Comparison of ENCODE assay signal across 15 cellular contexts in the genomic region with DNA sequence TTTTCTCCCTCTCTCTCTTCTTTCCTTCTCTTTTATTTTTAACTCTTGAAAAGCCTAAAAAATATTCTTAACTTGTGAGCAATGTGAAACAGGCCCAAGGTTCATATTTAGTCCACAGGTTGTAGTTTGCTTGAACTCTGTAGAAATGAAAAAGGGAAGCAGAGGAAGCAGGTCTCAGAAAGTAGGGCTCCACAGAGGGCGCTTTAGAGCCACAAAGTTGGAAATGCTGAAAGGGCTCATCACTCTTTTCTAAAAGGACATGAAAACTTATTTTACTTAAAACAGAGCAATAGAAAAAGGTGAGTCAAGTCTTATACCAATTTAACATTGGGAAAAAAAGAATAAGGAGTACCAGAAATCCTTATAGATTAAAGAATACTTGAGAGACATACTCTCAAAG.
DNase-seq lines count a peak whose midpoint lies in the region; ATAC-seq, FAIRE-seq and TF ChIP-seq lines count a peak whose summit lies in the region.
"Had no signal": no experiment of that assay in that cellular context is flagged by ENCODE, and none has a peak within 500 bp of the region (broad histone marks: within the 10 kb centered on the region; RNA-seq: fewer than 3 reads in every experiment).

No MANE protein-coding gene starts in this region.

- H3K4me1 ChIP-seq in SK-N-SH (ENCODE audit: control insufficient read depth in 1 of 2, insufficient read depth in 2 of 2, low read depth in 1 of 2, low read length in 1 of 2) (peaks cover 0 to 3% of the 10 kb centered on the region in 2 experiments; a peak in 2 of 4 replicates), MM.1S (ENCODE audit: low read length) (no peaks in the 10 kb centered on the region)
- H3K4me1 ChIP-seq: parathyroid adenoma had no signal

- H3K4me1 Mint-ChIP-seq in progenitor cell of endocrine pancreas (ENCODE audit: low read depth): peaks cover 14% of the 10 kb centered on the region
- H3K4me1 Mint-ChIP-seq in glutamatergic neuron (ENCODE audit: low read depth, unreplicated experiment): no peaks in the 10 kb centered on the region
- H3K4me1 Mint-ChIP-seq: B cell had no signal

- H3K27me3 ChIP-seq in SK-N-SH (ENCODE audit: insufficient read depth): no peaks in the 10 kb centered on the region
- H3K27me3 ChIP-seq in MM.1S (replicated peaks; ENCODE audit: insufficient read depth, low read length): no peaks in the 10 kb centered on the region
- H3K27me3 ChIP-seq: tibial nerve had no signal

- H3K9ac ChIP-seq in SK-N-SH: no peak overlapping the region
- no peak overlapping the region for H3K9ac ChIP-seq in MM.1S (ENCODE audit: low read length)
- H3K9ac ChIP-seq: parathyroid adenoma had no signal

- CTCF ChIA-PET in SK-N-SH (lab: Yijun Ruan, JAX): interaction anchor here (1.4 kb wide), 1 partner anchor 12 kb away, joined by 5 read pairs; no protein-coding TSS in a partner anchor

- no peak for TF ChIP-seq CTCF in SK-N-SH (IDR thresholded peaks at IDR 0.05)
- TF ChIP-seq CTCF in MM.1S (IDR thresholded peaks at IDR 0.05; ENCODE audit: low read length): 0 out of 2 replicates have a peak, but pooled peaks have one; percentile 10
- TF ChIP-seq CTCF in progenitor cell of endocrine pancreas (IDR thresholded peaks at IDR 0.05; ENCODE audit: unreplicated experiment): peak; percentile 41
- no peak for TF ChIP-seq CTCF in glutamatergic neuron (IDR thresholded peaks at IDR 0.05; ENCODE audit: partially characterized antibody, unreplicated experiment)

- peaks cover 5% of the 10 kb centered on the region for H3K36me3 Mint-ChIP-seq in progenitor cell of endocrine pancreas (ENCODE audit: insufficient read depth)
- no peaks in the 10 kb centered on the region for H3K36me3 Mint-ChIP-seq in glutamatergic neuron (ENCODE audit: unreplicated experiment)

- TF ChIP-seq RAD21 in SK-N-SH (IDR thresholded peaks at IDR 0.05; ENCODE audit: low read length): peak; percentile 35; the same call in 1 of the 2 replicates

- no peak overlapping the region for H3K27ac Mint-ChIP-seq in progenitor cell of endocrine pancreas
- no peak overlapping the region for H3K27ac Mint-ChIP-seq in glutamatergic neuron (ENCODE audit: unreplicated experiment)
- H3K27ac Mint-ChIP-seq: B cell had no signal

- POLR2A ChIA-PET in SK-N-SH (lab: Yijun Ruan, JAX): no interaction called here

- no peak for DNase-seq in SK-N-SH
- DNase-seq in MM.1S: no peak
- DNase-seq in cerebellar cortex (ENCODE audit: low spot score): peak; percentile 29
- DNase-seq in progenitor cell of endocrine pancreas (ENCODE audit: low spot score, unreplicated experiment): no peak
- no peak for DNase-seq in HTR-8/SVneo (ENCODE audit: insufficient read length, low spot score)
- no peak for DNase-seq in glutamatergic neuron
- DNase-seq: activated naive CD4-positive, alpha-beta T cell; effector CD4-positive, alpha-beta T cell; MV-4-11 had no signal

- H3K9me3 Mint-ChIP-seq in progenitor cell of endocrine pancreas (ENCODE audit: low read depth): peaks cover 5% of the 10 kb centered on the region
- no peaks in the 10 kb centered on the region for H3K9me3 Mint-ChIP-seq in glutamatergic neuron (ENCODE audit: unreplicated experiment)

- FAIRE-seq in HTR-8/SVneo (lab: Jason Lieb, UNC): no peak

- no peak overlapping the region for H3K4me2 ChIP-seq in SK-N-SH
- no peak overlapping the region for H3K4me2 ChIP-seq in MM.1S (ENCODE audit: low read depth, low read length)

- H2AFZ ChIP-seq in SK-N-SH (ENCODE audit: low read depth) (no peak overlapping the region), MM.1S (ENCODE audit: low read length) (no peak overlapping the region)
- H2AFZ ChIP-seq: parathyroid adenoma had no signal

- H3K4me3 ChIP-seq in SK-N-SH (ENCODE audit: low read depth in 2 of 2, low read length in 1 of 2) (no peak overlapping the region), MM.1S (ENCODE audit: low read length) (no peak overlapping the region)
- H3K4me3 ChIP-seq: tibial nerve had no signal

- H3K36me3 ChIP-seq in SK-N-SH (replicated peaks in 1 of 2; ENCODE audit: control insufficient read depth in 1 of 2, insufficient read depth in 2 of 2, low read length in 1 of 2) (no peaks in the 10 kb centered on the region), MM.1S (replicated peaks; ENCODE audit: insufficient read depth, low read length) (no peaks in the 10 kb centered on the region)
- H3K36me3 ChIP-seq: tibial nerve had no signal

- no peak overlapping the region for H3K4me3 Mint-ChIP-seq in progenitor cell of endocrine pancreas (ENCODE audit: low read depth)
- H3K4me3 Mint-ChIP-seq in glutamatergic neuron (ENCODE audit: unreplicated experiment): no peak overlapping the region
- H3K4me3 Mint-ChIP-seq: B cell had no signal

- 46% methylated on average over 1 of the region's 1 CpG for WGBS in SK-N-SH (ENCODE audit: low lambda C conversion rate)

- TF ChIP-seq EP300 in SK-N-SH (IDR thresholded peaks at IDR 0.05; ENCODE audit: borderline replicate concordance in 1 of 2, low read depth in 1 of 2, low read length in 1 of 2): no peak

- H3K27me3 Mint-ChIP-seq in progenitor cell of endocrine pancreas: no peaks in the 10 kb centered on the region
- no peaks in the 10 kb centered on the region for H3K27me3 Mint-ChIP-seq in glutamatergic neuron (ENCODE audit: unreplicated experiment)
- H3K27me3 Mint-ChIP-seq: B cell had no signal

- H3K9me3 ChIP-seq in SK-N-SH (no peaks in the 10 kb centered on the region), MM.1S (replicated peaks; ENCODE audit: insufficient read depth, low read length) (no peaks in the 10 kb centered on the region)
- H3K9me3 ChIP-seq: tibial nerve had no signal

- H3F3A ChIP-seq in SK-N-SH (replicated peaks; ENCODE audit: insufficient read depth): no peaks in the 10 kb centered on the region
- H3F3A ChIP-seq in MM.1S (ENCODE audit: insufficient read depth, low read length): no peaks in the 10 kb centered on the region

- no peaks in the 10 kb centered on the region for H3K79me2 ChIP-seq in SK-N-SH (ENCODE audit: insufficient read depth)
- H3K79me2 ChIP-seq in MM.1S (ENCODE audit: low read length): no peaks in the 10 kb centered on the region
- H3K79me2 ChIP-seq: parathyroid adenoma had no signal

- no peak overlapping the region for H3K27ac ChIP-seq in SK-N-SH (ENCODE audit: low read depth in 2 of 2, low read length in 1 of 2)
- no peak overlapping the region for H3K27ac ChIP-seq in MM.1S (ENCODE audit: low read length)
- H3K27ac ChIP-seq: parathyroid adenoma, tibial nerve had no signal

- ATAC-seq in SK-N-SH treated with all-trans-retinoic acid at 6 μM for 48 hours (no peak), GM19023 (IDR thresholded peaks at IDR 0.05; ENCODE audit: unreplicated experiment) (no peak)
- ATAC-seq: activated CD4-positive, CD25-positive, alpha-beta regulatory T cell treated with anti-CD3 and anti-CD28 coated beads, Interleukin-2, amount 50 U/mL, for 24 hours had no signal

- H3K9me2 ChIP-seq in SK-N-SH: no peaks in the 10 kb centered on the region
- H3K9me2 ChIP-seq in MM.1S (replicated peaks; ENCODE audit: insufficient read depth, low read length): no peaks in the 10 kb centered on the region

- no peaks in the 10 kb centered on the region for H4K20me1 ChIP-seq in SK-N-SH (ENCODE audit: insufficient read depth)
- no peaks in the 10 kb centered on the region for H4K20me1 ChIP-seq in MM.1S (ENCODE audit: insufficient read depth, low read length)

TF ChIP-seq in SK-N-SH, 30 proteins besides CTCF, POLR2A, EP300 and RAD21:
- TF ChIP-seq NRF1 (IDR thresholded peaks at IDR 0.05; ENCODE audit: low read depth, low read length) (no peak), MXI1 (IDR thresholded peaks at IDR 0.05; ENCODE audit: low read depth, low read length) (no peak), RFX5 (IDR thresholded peaks at IDR 0.05; ENCODE audit: low read length) (no peak)
TF ChIP-seq in SK-N-SH: peak in this region for 0.

TF ChIP-seq in SK-N-SH treated with all-trans-retinoic acid at 6 μM for 48 hours, 23 proteins besides CTCF, POLR2A, EP300 and RAD21:
- TF ChIP-seq TCF4 (CRISPR knock-in tag; IDR thresholded peaks at IDR 0.05; ENCODE audit: borderline replicate concordance) (no peak), PPARA (CRISPR knock-in tag; IDR thresholded peaks at IDR 0.05; ENCODE audit: borderline replicate concordance) (no peak), ZFP3 (CRISPR knock-in tag; IDR thresholded peaks at IDR 0.05) (no peak), TOX (CRISPR knock-in tag; IDR thresholded peaks at IDR 0.05; ENCODE audit: borderline replicate concordance) (no peak), ZNF70 (CRISPR knock-in tag; IDR thresholded peaks at IDR 0.05) (no peak), ZC3H10 (CRISPR knock-in tag; IDR thresholded peaks at IDR 0.05) (no peak)

Comparison
In these comparisons a context has a peak if more than half of its experiments do, and no peak if none do; other contexts are left out.
1. CTCF ChIP-seq: peak in MM.1S (single experiment) and progenitor cell of endocrine pancreas (single experiment); none in SK-N-SH (single experiment) and glutamatergic neuron (single experiment).